Comparison of ENCODE assay signal across 8 cellular contexts in the genomic region with DNA sequence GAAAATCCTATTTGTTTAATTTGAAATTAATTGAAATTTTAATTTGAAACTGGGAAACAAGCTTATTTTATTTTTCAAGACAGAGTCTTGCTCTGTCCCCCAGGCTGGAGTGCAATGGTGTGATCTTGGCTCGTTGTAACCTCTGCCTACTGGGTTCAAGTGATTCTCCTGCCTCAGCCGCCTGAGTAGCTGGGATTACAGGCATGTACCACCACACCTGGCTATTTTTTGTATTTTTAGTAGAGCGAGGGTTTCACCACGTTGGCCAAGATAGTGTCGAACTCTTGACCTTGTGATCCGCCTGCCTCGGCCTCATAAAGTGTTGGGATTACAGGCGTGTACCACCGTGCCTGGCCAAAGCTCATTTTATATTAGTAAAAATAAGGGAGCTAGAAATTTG. TPM values are rescaled to one million over a fixed set of nuclear protein-coding genes. Genes with fewer than 3 reads are reported as not detected.
DNase-seq lines count a peak whose midpoint lies in the region; ATAC-seq, FAIRE-seq and TF ChIP-seq lines count a peak whose summit lies in the region.

No MANE protein-coding gene starts in this region.

- TF ChIP-seq EP300 in esophagus muscularis mucosa (IDR thresholded peaks at IDR 0.05), result no peak

- WGBS in esophagus muscularis mucosa, result 31% methylated on average over 9 of the region's 9 CpGs
- WGBS in pancreas, 2 donors, result 9 to 10% methylated on average over 9 of the region's 9 CpGs

- H3K27me3 ChIP-seq in CD8-positive, alpha-beta memory T cell (ENCODE audit: insufficient read depth, low read length, poor library complexity, severe bottlenecking), result no peaks in the 10 kb centered on the region
- H3K27me3 ChIP-seq in Peyer's patch, result no peaks in the 10 kb centered on the region
- H3K27me3 ChIP-seq in esophagus muscularis mucosa, result no peaks in the 10 kb centered on the region
- no peaks in the 10 kb centered on the region for H3K27me3 ChIP-seq in pancreas

- H3K9me3 ChIP-seq in CD8-positive, alpha-beta memory T cell (ENCODE audit: low read length), result no peaks in the 10 kb centered on the region
- no peaks in the 10 kb centered on the region for H3K9me3 ChIP-seq in Peyer's patch
- H3K9me3 ChIP-seq in esophagus muscularis mucosa, result no peaks in the 10 kb centered on the region
- no peaks in the 10 kb centered on the region for H3K9me3 ChIP-seq in pancreas

- peak overlapping the region; percentile 52 for H3K4me3 ChIP-seq in CD8-positive, alpha-beta memory T cell (ENCODE audit: low read length)
- H3K4me3 ChIP-seq in Peyer's patch, result peak overlapping the region; percentile 2 to 72 (median 26)
- peak overlapping the region; percentile 75 to 85 (median 78) for H3K4me3 ChIP-seq in esophagus muscularis mucosa
- H3K4me3 ChIP-seq in pancreas, result peak overlapping the region in 3 of 4 donors; percentile 51 to 81 (median 66)

- peak overlapping the region; percentile 4 for H3K27ac ChIP-seq in CD8-positive, alpha-beta memory T cell (ENCODE audit: low read depth, low read length)
- H3K27ac ChIP-seq in Peyer's patch, result peak overlapping the region in 3 of 4 donors; percentile 4 to 36 (median 12)
- peak overlapping the region in 3 of 4 donors; percentile 2 to 99 (median 54) for H3K27ac ChIP-seq in esophagus muscularis mucosa (replicated peaks in 1 of 4)
- no peak overlapping the region for H3K27ac ChIP-seq in pancreas

- no peak for FAIRE-seq in pancreas (lab: Jason Lieb, UNC)

- no peak for ATAC-seq in pancreas
- no peak for ATAC-seq in left colon
- no peak for ATAC-seq in HG03354 (IDR thresholded peaks at IDR 0.05; ENCODE audit: poor library complexity, severe bottlenecking, unreplicated experiment)
- ATAC-seq in stimulated activated naive B cell treated with anti-CD40 and anti-IgM and Interleukin-4, amounts not matched to agents 10 μg/mL and 1 μg/mL and 100 μg/mL, for 72 hours (replicated peaks), result no peak

- no peak for DNase-seq in CD8-positive, alpha-beta memory T cell
- DNase-seq in Peyer's patch (peak in 1 of 3 donors; percentile 47), esophagus muscularis mucosa (ENCODE audit: extremely low spot score) (no peak), pancreas (peak in 1 of 6 donors; percentile 24), left colon (no peak), NCI-H2196 (lab: John Stamatoyannopoulos, UW; ENCODE audit: unreplicated experiment) (no peak)
- DNase-seq in stimulated activated naive B cell treated with anti-CD40 and anti-IgM and Interleukin-4, amounts not matched to agents 10 μg/mL and 1 μg/mL and 100 μg/mL, for 72 hours, result no peak

- TF ChIP-seq POLR2A in Peyer's patch (IDR thresholded peaks at IDR 0.05) (no peak), esophagus muscularis mucosa (IDR thresholded peaks at IDR 0.05; ENCODE audit: low read depth) (no peak)

- peaks cover 67% of the 10 kb centered on the region for H3K4me1 ChIP-seq in CD8-positive, alpha-beta memory T cell (ENCODE audit: insufficient read depth, low read length)
- peaks cover 0 to 62% (median 18%) of the 10 kb centered on the region in 4 donors for H3K4me1 ChIP-seq in Peyer's patch
- H3K4me1 ChIP-seq in esophagus muscularis mucosa, result peaks cover 68 to 74% (median 73%) of the 10 kb centered on the region in 4 donors
- H3K4me1 ChIP-seq in pancreas, result peaks cover 20 to 59% (median 46%) of the 10 kb centered on the region in 3 donors

- H3K27me3 Mint-ChIP-seq in CD8-positive, alpha-beta memory T cell, result peaks cover 0 to 9% of the 10 kb centered on the region in 2 donors
- H3K27me3 Mint-ChIP-seq in stimulated activated naive B cell treated with anti-CD40 and anti-IgM and Interleukin-4, amounts not matched to agents 10 μg/mL and 1 μg/mL and 100 μg/mL, for 72 hours, result peaks cover 0 to 4% of the 10 kb centered on the region in 2 donors

- POLR2A ChIA-PET in CD8-positive, alpha-beta memory T cell (lab: Charles Lee), result interaction anchor here (0.7 to 8.8 kb wide), 5 partner anchors 12 to 75 kb away, joined by 4 to 107 read pairs (median 5); partner anchors contain the start of gene STK38

- peaks cover 47 to 92% (median 63%) of the 10 kb centered on the region in 3 donors for H3K36me3 Mint-ChIP-seq in CD8-positive, alpha-beta memory T cell
- H3K36me3 Mint-ChIP-seq in stimulated activated naive B cell treated with anti-CD40 and anti-IgM and Interleukin-4, amounts not matched to agents 10 μg/mL and 1 μg/mL and 100 μg/mL, for 72 hours, result peaks cover 54 to 65% of the 10 kb centered on the region in 2 donors

- H3K27ac Mint-ChIP-seq in CD8-positive, alpha-beta memory T cell, result peak overlapping the region; percentile 80 to 99 (median 94)
- H3K27ac Mint-ChIP-seq in stimulated activated naive B cell treated with anti-CD40 and anti-IgM and Interleukin-4, amounts not matched to agents 10 μg/mL and 1 μg/mL and 100 μg/mL, for 72 hours, result no peak overlapping the region

- peaks cover 64% of the 10 kb centered on the region for H3K36me3 ChIP-seq in CD8-positive, alpha-beta memory T cell (ENCODE audit: insufficient read depth, low read length)
- H3K36me3 ChIP-seq in Peyer's patch, result peaks cover 0 to 68% (median 0%) of the 10 kb centered on the region in 3 donors
- H3K36me3 ChIP-seq in esophagus muscularis mucosa, result peaks cover 59 to 69% (median 64%) of the 10 kb centered on the region in 4 donors
- peaks cover 5 to 67% (median 50%) of the 10 kb centered on the region in 3 donors for H3K36me3 ChIP-seq in pancreas

- intact Hi-C loops in esophagus muscularis mucosa (cut with DNase I), result loop anchor here (5.0 kb wide), 1 partner anchor 156 kb away; the partner anchor contains the start of genes KCTD20 and PXT1
- intact Hi-C loops in pancreas (cut with DNase I), result no loop called here
- intact Hi-C loops in left colon (cut with DNase I, micrococcal nuclease), result loop anchor here in 1 of 2 donors (5.0 to 10.0 kb wide), 2 partner anchors 51 to 154 kb away; partner anchors contain the start of genes KCTD20, PXT1 and STK38

- no peak for TF ChIP-seq CTCF in Peyer's patch (IDR thresholded peaks at IDR 0.05)
- TF ChIP-seq CTCF in esophagus muscularis mucosa (IDR thresholded peaks at IDR 0.05), result no peak
- TF ChIP-seq CTCF in pancreas (IDR thresholded peaks at IDR 0.05), result no peak

- H3K4me3 Mint-ChIP-seq in CD8-positive, alpha-beta memory T cell, result peak overlapping the region; percentile 89 to 99 (median 96)
- H3K4me3 Mint-ChIP-seq in stimulated activated naive B cell treated with anti-CD40 and anti-IgM and Interleukin-4, amounts not matched to agents 10 μg/mL and 1 μg/mL and 100 μg/mL, for 72 hours, result peak overlapping the region in 1 of 2 donors; percentile 60

- peaks cover 0 to 3% (median 0%) of the 10 kb centered on the region in 5 donors for H3K9me3 Mint-ChIP-seq in CD8-positive, alpha-beta memory T cell
- H3K9me3 Mint-ChIP-seq in stimulated activated naive B cell treated with anti-CD40 and anti-IgM and Interleukin-4, amounts not matched to agents 10 μg/mL and 1 μg/mL and 100 μg/mL, for 72 hours, result peaks cover 0 to 2% of the 10 kb centered on the region in 2 donors

- H3K4me1 Mint-ChIP-seq in CD8-positive, alpha-beta memory T cell, result peaks cover 62 to 77% (median 77%) of the 10 kb centered on the region in 3 donors
- peaks cover 28 to 46% of the 10 kb centered on the region in 2 donors for H3K4me1 Mint-ChIP-seq in stimulated activated naive B cell treated with anti-CD40 and anti-IgM and Interleukin-4, amounts not matched to agents 10 μg/mL and 1 μg/mL and 100 μg/mL, for 72 hours

- CTCF ChIA-PET in CD8-positive, alpha-beta memory T cell (lab: Charles Lee), result interaction anchor here (0.9 to 2.7 kb wide), 8 partner anchors 9 to 175 kb away, joined by 3 to 7 read pairs (median 6); no protein-coding TSS in a partner anchor

RNA-seq across cellular contexts. Expression of gene SRSF3, which starts 4.2 kb away (rescaled TPM):
- 100 to 1,000 TPM; 572 to 579 TPM for total RNA-seq in CD8-positive, alpha-beta memory T cell
- polyA plus RNA-seq in CD8-positive, alpha-beta memory T cell, result 370 TPM
- total RNA-seq in Peyer's patch (100 to 1,000 TPM; 101 to 156 (median 142) TPM), esophagus muscularis mucosa (100 to 1,000 TPM; 149 to 226 (median 180) TPM), pancreas (100 to 1,000 TPM in 4 of 6 donors, 10 to 100 TPM in 2; 60.5 to 122 (median 105) TPM), left colon (100 to 1,000 TPM; 178 to 242 TPM)
- 100 to 1,000 TPM in 1 of 2 donors, 10 to 100 TPM in 1; 72.8 to 114 TPM for polyA plus RNA-seq in pancreas

RNA-seq across cellular contexts. Expression of gene STK38, which starts 51.0 kb away (rescaled TPM):
- 10 to 100 TPM; 44.9 to 47.6 TPM for total RNA-seq in CD8-positive, alpha-beta memory T cell
- 110 TPM for polyA plus RNA-seq in CD8-positive, alpha-beta memory T cell
- total RNA-seq in Peyer's patch (100 to 1,000 TPM in 2 of 4 donors, 10 to 100 TPM in 2; 57.8 to 107 (median 87.9) TPM), esophagus muscularis mucosa (10 to 100 TPM; 32.0 to 44.3 (median 40.3) TPM), pancreas (10 to 100 TPM in 2 of 6 donors, 1 to 10 TPM in 4; 4.7 to 18.4 (median 6.9) TPM), left colon (10 to 100 TPM; 66.0 to 76.6 TPM)
- polyA plus RNA-seq in pancreas, result 10 to 100 TPM; 10.1 to 16.7 TPM

Comparison
In these comparisons a context has a peak if more than half of its experiments do, and no peak if none do; other contexts are left out.
1. H3K27ac ChIP-seq: peak in CD8-positive, alpha-beta memory T cell (single experiment), Peyer's patch (3 of 4) and esophagus muscularis mucosa (3 of 4); none in pancreas (0 of 4).
2. H3K4me3 ChIP-seq: peak in every context shown above with its lines; median percentile 78 in esophagus muscularis mucosa; 66 in pancreas; 52 in CD8-positive, alpha-beta memory T cell; 26 in Peyer's patch.